In the genomic region with DNA sequence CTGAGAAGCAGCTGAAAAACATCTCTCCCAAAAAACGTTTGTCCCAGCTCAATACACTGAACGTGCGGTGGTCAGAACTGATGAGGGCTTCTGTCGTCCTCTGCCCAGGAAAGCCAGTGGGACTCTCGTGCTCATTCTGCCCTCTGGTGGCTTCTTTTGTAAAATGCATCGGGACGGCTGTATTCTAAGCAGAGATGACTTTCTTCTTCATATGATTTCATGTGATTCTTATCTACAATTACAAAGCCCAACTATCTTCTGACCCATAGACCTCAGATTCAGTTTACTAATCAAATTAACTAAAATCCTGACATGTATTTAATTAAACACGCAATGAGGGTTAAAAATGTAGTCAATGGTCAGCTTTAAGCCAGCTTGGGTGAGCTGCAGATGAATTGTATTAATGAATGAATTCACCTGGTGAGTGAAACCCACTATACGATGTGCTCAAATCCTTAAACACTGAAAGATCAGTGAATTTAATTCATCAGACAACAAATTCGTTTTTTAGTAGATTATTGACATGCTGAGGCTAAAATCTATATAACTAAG, we compare ENCODE assay signal across 8 cellular contexts.
DNase-seq lines count a peak whose midpoint lies in the region; ATAC-seq and TF ChIP-seq lines count a peak whose summit lies in the region.

No MANE protein-coding gene starts in this region.

- ATAC-seq in GM18867 (IDR thresholded peaks at IDR 0.05; ENCODE audit: unreplicated experiment), result peak; percentile 88
- ATAC-seq in HG03196 (IDR thresholded peaks at IDR 0.05; ENCODE audit: unreplicated experiment), result peak; percentile 68
- ATAC-seq in lower lobe of right lung, result peak; percentile 81 to 84

- H3K4me1 ChIP-seq in lower lobe of right lung, result peaks cover 5% of the 10 kb centered on the region

- intact Hi-C loops in lower lobe of right lung (cut with DNase I), result no loop called here

- H3K27ac ChIP-seq in lower lobe of right lung, result no peak overlapping the region

- TF ChIP-seq CTCF in AG10803 (conservative IDR thresholded peaks at IDR 0.05; ENCODE audit: low read length) (peak; percentile 92), lower lobe of right lung (IDR thresholded peaks at IDR 0.05) (peak; percentile 74)

- DNase-seq in AG10803 (ENCODE audit: low read depth) (peak; percentile 62), NCI-H526 (lab: John Stamatoyannopoulos, UW) (peak; percentile 45 to 76), dermis microvascular lymphatic vessel endothelial cell (ENCODE audit: low read depth in 2 of 2) (peak; percentile 28 to 59), lower lobe of right lung (peak; percentile 50)
- peak; percentile 28 to 34 for DNase-seq in activated CD4-positive, alpha-beta T cell treated with anti-CD3 and anti-CD28 coated beads, Interleukin-2, amount 50 U/mL, for 4 hours
- peak; percentile 19 to 25 for DNase-seq in stimulated activated CD8-positive, alpha-beta memory T cell treated with anti-CD3 and anti-CD28 coated beads, Interleukin-15, amount 100 ng/mL, for 48 hours (ENCODE audit: low read depth in 2 of 2)

- H3K27me3 ChIP-seq in lower lobe of right lung (ENCODE audit: low read depth), result peaks cover 15% of the 10 kb centered on the region

- H3K9me3 ChIP-seq in lower lobe of right lung, result no peaks in the 10 kb centered on the region

- no peaks in the 10 kb centered on the region for H3K36me3 ChIP-seq in lower lobe of right lung

- H3K4me3 ChIP-seq in AG10803 (ENCODE audit: low read length) (peak overlapping the region; percentile 31), lower lobe of right lung (peak overlapping the region; percentile 17)
